Comparison of ENCODE assay signal across 15 cellular contexts in the genomic region with DNA sequence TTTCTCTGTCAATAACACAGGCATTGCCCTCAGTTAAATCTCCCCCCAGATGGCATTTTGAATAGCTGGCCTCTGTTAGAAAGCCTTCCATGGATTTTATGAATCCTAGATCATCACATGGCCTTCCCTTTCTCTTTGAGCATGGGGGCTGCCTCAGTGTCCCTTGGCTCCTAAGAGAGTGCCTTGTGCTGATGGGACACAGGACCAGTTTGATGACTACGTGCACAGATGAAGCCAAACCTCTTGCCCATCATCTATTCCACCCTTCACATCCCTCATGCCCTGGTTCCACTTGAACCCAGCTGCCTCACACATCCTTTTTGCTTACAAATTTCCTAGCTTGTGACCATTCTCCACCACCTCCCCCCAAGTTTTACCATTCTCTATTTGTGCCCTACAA. TPM values are rescaled to one million over a fixed set of nuclear protein-coding genes. Genes with fewer than 3 reads are reported as not detected.
DNase-seq lines count a peak whose midpoint lies in the region; TF ChIP-seq lines count a peak whose summit lies in the region.
"Had no signal": no experiment of that assay in that cellular context is flagged by ENCODE, and none has a peak within 500 bp of the region (broad histone marks: within the 10 kb centered on the region; RNA-seq: fewer than 3 reads in every experiment).

No MANE protein-coding gene starts in this region.

- H3K27ac ChIP-seq in OCI-LY7 (ENCODE audit: low read depth, low read length, poor library complexity, severe bottlenecking) (peak overlapping the region; percentile 65), subcutaneous abdominal adipose tissue (ENCODE audit: low read depth, low read length) (peak overlapping the region; percentile 42), A673 (ENCODE audit: low read depth, low read length, poor library complexity, severe bottlenecking) (no peak overlapping the region)

- POLR2A ChIA-PET in OCI-LY7 (lab: Charles Lee) (interaction anchor here (1.1 to 5.4 kb wide), 5 partner anchors 10 to 25 kb away, joined by 4 to 57 read pairs (median 5); a partner anchor contains a TSS), A673 (lab: Charles Lee; ENCODE audit: low non-redundant PET) (no interaction called here)

- H3K27ac Mint-ChIP-seq in activated naive CD4-positive, alpha-beta T cell treated with anti-CD3 and anti-CD28 coated beads, Interleukin-2, amount 50 U/mL, for 24 hours = peak overlapping the region; percentile 100
- H3K27ac Mint-ChIP-seq in dendritic cell treated with granulocyte-macrophage colony-stimulating factor and Interleukin-4, amounts not matched to agents 40 ng/mL and 50 ng/mL, for 4 days = peak overlapping the region; percentile 60

- H3K4me3 ChIP-seq in OCI-LY7 (ENCODE audit: low read depth, low read length, poor library complexity, severe bottlenecking) (no peak overlapping the region), subcutaneous abdominal adipose tissue (ENCODE audit: low read depth in 1 of 5, low read length in 5 of 5) (no peak overlapping the region), A673 (ENCODE audit: low read depth, low read length, poor library complexity, severe bottlenecking) (no peak overlapping the region)

- H3K27me3 Mint-ChIP-seq in activated naive CD4-positive, alpha-beta T cell treated with anti-CD3 and anti-CD28 coated beads, Interleukin-2, amount 50 U/mL, for 24 hours = no peaks in the 10 kb centered on the region
- no peaks in the 10 kb centered on the region for H3K27me3 Mint-ChIP-seq in dendritic cell treated with granulocyte-macrophage colony-stimulating factor and Interleukin-4, amounts not matched to agents 40 ng/mL and 50 ng/mL, for 4 days

- TF ChIP-seq CTCF in OCI-LY7 (conservative IDR thresholded peaks at IDR 0.05; ENCODE audit: low read length) = no peak
- no peak for TF ChIP-seq CTCF in A673 (conservative IDR thresholded peaks at IDR 0.05; ENCODE audit: low read depth, low read length)

- H3K4me3 Mint-ChIP-seq in activated naive CD4-positive, alpha-beta T cell treated with anti-CD3 and anti-CD28 coated beads, Interleukin-2, amount 50 U/mL, for 24 hours = peak overlapping the region; percentile 92
- no peak overlapping the region for H3K4me3 Mint-ChIP-seq in dendritic cell treated with granulocyte-macrophage colony-stimulating factor and Interleukin-4, amounts not matched to agents 40 ng/mL and 50 ng/mL, for 4 days

- H3K36me3 Mint-ChIP-seq in activated naive CD4-positive, alpha-beta T cell treated with anti-CD3 and anti-CD28 coated beads, Interleukin-2, amount 50 U/mL, for 24 hours = peaks cover 45% of the 10 kb centered on the region
- peaks cover 57% of the 10 kb centered on the region for H3K36me3 Mint-ChIP-seq in dendritic cell treated with granulocyte-macrophage colony-stimulating factor and Interleukin-4, amounts not matched to agents 40 ng/mL and 50 ng/mL, for 4 days (ENCODE audit: low read depth)

- H3K9me2 ChIP-seq in OCI-LY7 (ENCODE audit: insufficient read depth, low read length) = no peaks in the 10 kb centered on the region

- BruUV-seq in OCI-LY7 (replicated peaks; lab: Mats Ljungman, UMichigan) = no TSS peak
- BruUV-seq in A673 (replicated peaks; lab: Mats Ljungman, UMichigan) = no TSS peak

- H3K9me3 ChIP-seq in OCI-LY7 (ENCODE audit: low read length) (no peaks in the 10 kb centered on the region), subcutaneous abdominal adipose tissue (ENCODE audit: control insufficient read depth in 5 of 5, low read length in 5 of 5) (no peaks in the 10 kb centered on the region), A673 (ENCODE audit: low read depth, low read length, poor library complexity, severe bottlenecking) (no peaks in the 10 kb centered on the region)

- no peaks in the 10 kb centered on the region for H3K27me3 ChIP-seq in subcutaneous abdominal adipose tissue (ENCODE audit: control insufficient read depth in 5 of 5, insufficient read depth in 4 of 5, low read length in 5 of 5)
- no peaks in the 10 kb centered on the region for H3K27me3 ChIP-seq in A673 (replicated peaks; ENCODE audit: insufficient read depth, low read depth, low read length, poor library complexity)

- intact Hi-C loops in OCI-LY7 (cut with micrococcal nuclease; ENCODE audit: unreplicated experiment) (no loop called here), A673 (cut with micrococcal nuclease; ENCODE audit: unreplicated experiment) (no loop called here)
- intact Hi-C loops in dendritic cell treated with granulocyte-macrophage colony-stimulating factor and Interleukin-4, amounts not matched to agents 40 ng/mL and 50 ng/mL, for 4 days (cut with micrococcal nuclease) = no loop called here

- peaks cover 100% of the 10 kb centered on the region for H3K79me2 ChIP-seq in OCI-LY7 (ENCODE audit: insufficient read depth, low read depth, low read length)

- H3K4me1 ChIP-seq in OCI-LY7 (ENCODE audit: insufficient read depth, low read length, poor library complexity, severe bottlenecking) = peaks cover 98% of the 10 kb centered on the region
- H3K4me1 ChIP-seq in subcutaneous abdominal adipose tissue (ENCODE audit: control insufficient read depth in 5 of 5, insufficient read depth in 5 of 5, low read length in 5 of 5) = peaks cover 3 to 79% (median 66%) of the 10 kb centered on the region in 5 donors
- H3K4me1 ChIP-seq in A673 (ENCODE audit: insufficient read depth, low read length, poor library complexity, severe bottlenecking) = peaks cover 35% of the 10 kb centered on the region

- no peak for DNase-seq in activated naive CD4-positive, alpha-beta T cell (lab: John Stamatoyannopoulos, UW)
- DNase-seq in OCI-LY7 (ENCODE audit: low spot score) = no peak
- no peak for DNase-seq in DMS 273 treated with DMSO at 0.1 percent for 48 hours (lab: John Stamatoyannopoulos, UW)
- no peak for DNase-seq in A673 (ENCODE audit: low spot score)
- no peak for DNase-seq in NCI-H2196 (lab: John Stamatoyannopoulos, UW; ENCODE audit: unreplicated experiment)
- DNase-seq: activated CD4-positive, alpha-beta T cell treated with anti-CD3 and anti-CD28 coated beads, Interleukin-2, amount 50 U/mL, for 48 hours; caudate nucleus; DMS53; NCI-H446; posterior cingulate gyrus; SHP77 treated with DMSO at 0.1 percent for 48 hours; T1000 had no signal

- peaks cover 94% of the 10 kb centered on the region for H3K4me1 Mint-ChIP-seq in activated naive CD4-positive, alpha-beta T cell treated with anti-CD3 and anti-CD28 coated beads, Interleukin-2, amount 50 U/mL, for 24 hours
- H3K4me1 Mint-ChIP-seq in dendritic cell treated with granulocyte-macrophage colony-stimulating factor and Interleukin-4, amounts not matched to agents 40 ng/mL and 50 ng/mL, for 4 days (ENCODE audit: low read depth) = peaks cover 76% of the 10 kb centered on the region

- 0 out of 2 replicates have a peak, but pooled peaks cover 22% of the 10 kb centered on the region for H4K20me1 ChIP-seq in OCI-LY7 (ENCODE audit: insufficient read depth, low read length)

- H3K9me3 Mint-ChIP-seq in activated naive CD4-positive, alpha-beta T cell treated with anti-CD3 and anti-CD28 coated beads, Interleukin-2, amount 50 U/mL, for 24 hours = peaks cover 5% of the 10 kb centered on the region
- peaks cover 6% of the 10 kb centered on the region for H3K9me3 Mint-ChIP-seq in dendritic cell treated with granulocyte-macrophage colony-stimulating factor and Interleukin-4, amounts not matched to agents 40 ng/mL and 50 ng/mL, for 4 days

- H3K9ac ChIP-seq in subcutaneous abdominal adipose tissue (ENCODE audit: low read length in 5 of 5) = no peak overlapping the region

- peaks cover 30% of the 10 kb centered on the region for H3K36me3 ChIP-seq in OCI-LY7 (ENCODE audit: insufficient read depth, low read length)
- peaks cover 0 to 4% (median 0%) of the 10 kb centered on the region in 5 donors for H3K36me3 ChIP-seq in subcutaneous abdominal adipose tissue (ENCODE audit: control insufficient read depth in 5 of 5, insufficient read depth in 5 of 5, low read length in 5 of 5)
- H3K36me3 ChIP-seq in A673 (ENCODE audit: insufficient read depth, low read length, poor library complexity, severe bottlenecking) = no peaks in the 10 kb centered on the region

- no peak overlapping the region for H2AFZ ChIP-seq in OCI-LY7 (ENCODE audit: low read length)

- CTCF ChIA-PET in OCI-LY7 (lab: Charles Lee; ENCODE audit: unreplicated experiment) (interaction anchor here (1.3 kb wide), 1 partner anchor 10 kb away, joined by 3 read pairs; no protein-coding TSS in a partner anchor), A673 (lab: Charles Lee) (no interaction called here)

- H3K4me2 ChIP-seq in OCI-LY7 (ENCODE audit: low read length) = peak overlapping the region; percentile 88

RNA-seq across cellular contexts. Expression of a gene that starts 12.9 kb away (rescaled TPM):
- total RNA-seq in OCI-LY7 (2014; rRNA removed; shearing (Covaris generic)) = 28.1 and 29.6 TPM in 2 replicates
- 25.2 and 29.5 TPM in 2 replicates for total RNA-seq in OCI-LY7 (2022)
- 16.1 TPM in 2 replicates for total RNA-seq in A673 (2021)
